ENCODE assay signal across 31 cellular contexts in genomic region chr1:151235235-151235634, GRCh38. TPM values are rescaled to one million over a fixed set of nuclear protein-coding genes. Genes with fewer than 3 reads are reported as not detected.
"Had no signal": no experiment of that assay in that cellular context is flagged by ENCODE, and none has a peak within 500 bp of the region (broad histone marks: within the 10 kb centered on the region; RNA-seq: fewer than 3 reads in every experiment).

No MANE protein-coding gene starts in this region.

- FAIRE-seq: kidney, pancreas, urothelium cell line had no signal

- H3K9me3 ChIP-seq: adrenal gland, body of pancreas, colonic mucosa, esophagus muscularis mucosa, heart left ventricle, pancreas, prostate gland, tibial nerve had no signal

- H3K9me3 Mint-ChIP-seq: activated CD4-positive, alpha-beta T cell treated with anti-CD3 and anti-CD28 coated beads, Interleukin-2, amount 10 ng/mL, durations not matched to agents 7 days and 5 days; endodermal cell; immature natural killer cell; mesothelial cell of epicardium; naive thymus-derived CD8-positive, alpha-beta T cell; neural crest cell had no signal

- DNase-seq: activated CD4-positive, alpha-beta T cell treated with anti-CD3 and anti-CD28 coated beads for 1 hour; activated CD4-positive, alpha-beta T cell treated with anti-CD3 and anti-CD28 coated beads, Interleukin-2, amount 10 ng/mL, durations not matched to agents 7 days and 5 days; activated CD8-positive, alpha-beta memory T cell treated with anti-CD3 and anti-CD28 coated beads, Interleukin-2, amount 10 ng/mL, durations not matched to agents 7 days and 5 days; activated CD8-positive, alpha-beta T cell treated with anti-CD3 and anti-CD28 coated beads, Interleukin-2, amount 10 ng/mL, durations not matched to agents 7 days and 5 days; activated gamma-delta T cell; activated naive CD4-positive, alpha-beta T cell treated with anti-CD3 and anti-CD28 coated beads, Interleukin-2, amount 50 U/mL, for 16 hours; aorta; body of pancreas; colonic mucosa; endodermal cell; foreskin keratinocyte; heart left ventricle; hypothalamus; immature natural killer cell; kidney; naive thymus-derived CD8-positive, alpha-beta T cell; nucleus accumbens; pancreas; stimulated activated CD4-positive, alpha-beta T cell treated with anti-CD3 and anti-CD28 coated beads, Interleukin-15, amount 100 ng/mL, for 24 hours; stimulated activated CD4-positive, alpha-beta T cell treated with anti-CD3 and anti-CD28 coated beads, Interleukin-2, amount 100 ng/mL, for 24 hours; stimulated activated naive CD4-positive, alpha-beta T cell treated with Interleukin-2 at 50 U/mL for 16 hours; T-helper 2 cell had no signal

- H3K27ac ChIP-seq: adrenal gland, body of pancreas, colonic mucosa, foreskin keratinocyte, heart left ventricle, pancreas, prostate gland, SK-N-MC, tibial nerve had no signal

- H3K27me3 ChIP-seq: adrenal gland, body of pancreas, colonic mucosa, esophagus muscularis mucosa, foreskin keratinocyte, heart left ventricle, pancreas, tibial nerve had no signal

- ATAC-seq: activated CD8-positive, alpha-beta memory T cell treated with anti-CD3 and anti-CD28 coated beads, Interleukin-2, amount 10 ng/mL, durations not matched to agents 7 days and 5 days; activated CD8-positive, alpha-beta T cell treated with anti-CD3 and anti-CD28 coated beads, Interleukin-2, amount 10 ng/mL, durations not matched to agents 7 days and 5 days; body of pancreas; foreskin keratinocyte; heart left ventricle; naive thymus-derived CD8-positive, alpha-beta T cell; pancreas had no signal

- H3K4me1 ChIP-seq: body of pancreas, colonic mucosa, pancreas, prostate gland, tibial nerve had no signal

- H3K4me1 Mint-ChIP-seq: activated CD4-positive, alpha-beta T cell treated with anti-CD3 and anti-CD28 coated beads, Interleukin-2, amount 10 ng/mL, durations not matched to agents 7 days and 5 days; endodermal cell; immature natural killer cell; mesothelial cell of epicardium; neural crest cell had no signal

- H3K4me3 ChIP-seq: adrenal gland, body of pancreas, colonic mucosa, esophagus muscularis mucosa, heart left ventricle, pancreas, prostate gland, SK-N-MC, tibial nerve had no signal

- H3K27me3 Mint-ChIP-seq: activated CD4-positive, alpha-beta T cell treated with anti-CD3 and anti-CD28 coated beads, Interleukin-2, amount 10 ng/mL, durations not matched to agents 7 days and 5 days; activated CD8-positive, alpha-beta memory T cell treated with anti-CD3 and anti-CD28 coated beads, Interleukin-2, amount 10 ng/mL, durations not matched to agents 7 days and 5 days; naive thymus-derived CD8-positive, alpha-beta T cell had no signal

- H3K27ac Mint-ChIP-seq: activated CD4-positive, alpha-beta T cell treated with anti-CD3 and anti-CD28 coated beads, Interleukin-2, amount 10 ng/mL, durations not matched to agents 7 days and 5 days; activated CD8-positive, alpha-beta memory T cell treated with anti-CD3 and anti-CD28 coated beads, Interleukin-2, amount 10 ng/mL, durations not matched to agents 7 days and 5 days; activated CD8-positive, alpha-beta T cell treated with anti-CD3 and anti-CD28 coated beads, Interleukin-2, amount 10 ng/mL, durations not matched to agents 7 days and 5 days; endodermal cell; mesothelial cell of epicardium had no signal

- H3K4me3 Mint-ChIP-seq: activated CD4-positive, alpha-beta T cell treated with anti-CD3 and anti-CD28 coated beads, Interleukin-2, amount 10 ng/mL, durations not matched to agents 7 days and 5 days; activated CD8-positive, alpha-beta memory T cell treated with anti-CD3 and anti-CD28 coated beads, Interleukin-2, amount 10 ng/mL, durations not matched to agents 7 days and 5 days; activated CD8-positive, alpha-beta T cell treated with anti-CD3 and anti-CD28 coated beads, Interleukin-2, amount 10 ng/mL, durations not matched to agents 7 days and 5 days; endodermal cell; immature natural killer cell; mesothelial cell of epicardium; naive thymus-derived CD8-positive, alpha-beta T cell; neural crest cell had no signal

RNA-seq across cellular contexts. Expression of gene TMOD4, which starts 59.5 kb away (rescaled TPM):
- total RNA-seq: temporal lobe had no signal
- polyA plus RNA-seq: heart left ventricle, pancreas had no signal
